17 cellular contexts compared by ENCODE assay signal in genomic region chr3:132596816-132597433, GRCh38. TPM values are rescaled to one million over a fixed set of nuclear protein-coding genes. Genes with fewer than 3 reads are reported as not detected.
DNase-seq lines count a peak whose midpoint lies in the region; ATAC-seq, FAIRE-seq and TF ChIP-seq lines count a peak whose summit lies in the region.
"Had no signal": no experiment of that assay in that cellular context is flagged by ENCODE, and none has a peak within 500 bp of the region (broad histone marks: within the 10 kb centered on the region; RNA-seq: fewer than 3 reads in every experiment).

Gene ACKR4, plus strand, starts transcription at chr3:132597270. Its CDS starts 3,128 bp downstream, at chr3:132600398.

- H3K27me3 Mint-ChIP-seq in activated CD4-positive, alpha-beta T cell treated with anti-CD3 and anti-CD28 coated beads, Interleukin-2, amount 10 ng/mL, durations not matched to agents 24 days and 14 days, result no peaks in the 10 kb centered on the region
- H3K27me3 Mint-ChIP-seq: type B pancreatic cell had no signal

- FAIRE-seq in GM12878 (lab: Jason Lieb, UNC) (no peak), keratinocyte (lab: Jason Lieb, UNC) (no peak)
- FAIRE-seq: endometrium, GM12891 had no signal

- in situ Hi-C loops in GM12878 (cut with MboI), result no loop called here

- H3K27me3 ChIP-seq in GM12878 (replicated peaks in 1 of 2; ENCODE audit: control insufficient read depth in 2 of 2, insufficient read depth in 2 of 2, low read length in 1 of 2) (no peaks in the 10 kb centered on the region), keratinocyte (ENCODE audit: control insufficient read depth, extremely low read depth, insufficient read depth, low read length) (no peaks in the 10 kb centered on the region), suprapubic skin (no peaks in the 10 kb centered on the region)
- H3K27me3 ChIP-seq: brain microvascular endothelial cell had no signal

- BruUV-seq in GM12878 (replicated peaks; lab: Mats Ljungman, UMichigan), result no TSS peak

- peak within 1 kb of the TSS; percentile 5 for H3K27ac Mint-ChIP-seq in activated CD4-positive, alpha-beta T cell treated with anti-CD3 and anti-CD28 coated beads, Interleukin-2, amount 10 ng/mL, durations not matched to agents 24 days and 14 days
- H3K27ac Mint-ChIP-seq: type B pancreatic cell had no signal

- TF ChIP-seq RAD21 in GM12878 (IDR thresholded peaks at IDR 0.05; ENCODE audit: insufficient read depth, low read depth, low read length), result no peak

- H3K9me1 ChIP-seq in keratinocyte (ENCODE audit: control insufficient read depth, extremely low read depth, insufficient read depth, low read length), result no peaks in the 10 kb centered on the region

- H3K4me3 ChIP-seq in GM12878 (no peak within 1 kb of the TSS), keratinocyte (ENCODE audit: control insufficient read depth in 2 of 3, extremely low read depth in 1 of 3, insufficient read depth in 2 of 3, low read depth in 1 of 3, low read length in 3 of 3) (peak within 1 kb of the TSS in 2 of 3 experiments; percentile 43 to 63), suprapubic skin (peak within 1 kb of the TSS; percentile 14)

- intact Hi-C loops in activated CD4-positive, alpha-beta T cell treated with anti-CD3 and anti-CD28 coated beads, Interleukin-2, amount 10 ng/mL, durations not matched to agents 24 days and 14 days (cut with micrococcal nuclease), result no loop called here
- intact Hi-C loops in GM12878 (cut with micrococcal nuclease; ENCODE audit: unreplicated experiment), result no loop called here

- DNase-seq in activated CD4-positive, alpha-beta T cell treated with anti-CD3 and anti-CD28 coated beads, Interleukin-2, amount 10 ng/mL, durations not matched to agents 24 days and 14 days, result no peak
- DNase-seq in activated CD4-positive, alpha-beta T cell treated with anti-CD3 and anti-CD28 coated beads, Interleukin-2, amount 50 U/mL, for 4 hours, result no peak
- DNase-seq in GM12878 (ENCODE audit: low read depth, low spot score) (no peak), keratinocyte (ENCODE audit: low read depth, low spot score) (no peak), suprapubic skin (ENCODE audit: low spot score in 2 of 2) (no peak), COR-L47 (lab: John Stamatoyannopoulos, UW) (no peak)
- DNase-seq: 8988T; activated CD4-positive, CD25-positive, alpha-beta regulatory T cell treated with anti-CD3 and anti-CD28 coated beads, Interleukin-2, amount 50 U/mL, for 72 hours; activated T-cell treated with anti-CD3 and anti-CD28 coated beads, Interleukin-2, amount 50 U/mL, for 48 hours; brain microvascular endothelial cell; DMS 273 treated with DMSO at 0.1 percent for 48 hours; NCI-H146 had no signal

- no peak within 1 kb of the TSS for H3K4me3 Mint-ChIP-seq in activated CD4-positive, alpha-beta T cell treated with anti-CD3 and anti-CD28 coated beads, Interleukin-2, amount 10 ng/mL, durations not matched to agents 24 days and 14 days
- H3K4me3 Mint-ChIP-seq: type B pancreatic cell had no signal

- dilution Hi-C loops in keratinocyte (cut with MboI; ENCODE audit: extremely low pct_ligation_motif_present, low sequenced_read_pairs), result no loop called here

- H3K36me3 ChIP-seq in GM12878 (ENCODE audit: control insufficient read depth in 2 of 2, insufficient read depth in 2 of 2, low read length in 1 of 2) (peaks cover 0 to 3% of the 10 kb centered on the region in 2 experiments; a peak in 1 of 4 replicates), keratinocyte (ENCODE audit: control insufficient read depth in 2 of 2, extremely low read depth in 1 of 2, insufficient read depth in 2 of 2, low read length in 2 of 2) (no peaks in the 10 kb centered on the region), suprapubic skin (no peaks in the 10 kb centered on the region)
- H3K36me3 ChIP-seq: brain microvascular endothelial cell had no signal

- POLR2A ChIA-PET in GM12878 (lab: Charles Lee), result no interaction called here

- H3K27ac ChIP-seq in GM12878 (ENCODE audit: control insufficient read depth, insufficient read depth), result no peak within 1 kb of the TSS
- H3K27ac ChIP-seq in keratinocyte (ENCODE audit: control insufficient read depth, insufficient read depth, low read length), result peak within 1 kb of the TSS; percentile 13
- H3K27ac ChIP-seq in suprapubic skin, result no peak within 1 kb of the TSS
- H3K27ac ChIP-seq: brain microvascular endothelial cell had no signal

- CTCF ChIA-PET in GM12878 (lab: Yijun Ruan, JAX), result interaction anchor here (0.9 kb wide), 1 partner anchor 45 kb away, joined by 3 read pairs; no protein-coding TSS in a partner anchor

- peaks cover 8% of the 10 kb centered on the region for H3K4me1 Mint-ChIP-seq in activated CD4-positive, alpha-beta T cell treated with anti-CD3 and anti-CD28 coated beads, Interleukin-2, amount 10 ng/mL, durations not matched to agents 24 days and 14 days

- H3K4me1 ChIP-seq in GM12878 (ENCODE audit: control insufficient read depth, insufficient read depth, low read length) (no peaks in the 10 kb centered on the region), keratinocyte (ENCODE audit: control insufficient read depth, extremely low read depth, insufficient read depth, low read length) (peaks cover 30% of the 10 kb centered on the region), suprapubic skin (peaks cover 24% of the 10 kb centered on the region)

- RAD21 ChIA-PET in GM12878 (lab: Charles Lee; ENCODE audit: unreplicated experiment), result interaction anchor here (0.8 kb wide), 1 partner anchor 27 kb away, joined by 3 read pairs; no protein-coding TSS in a partner anchor

- no peak within 1 kb of the TSS for H3K4me2 ChIP-seq in GM12878 (ENCODE audit: control insufficient read depth, insufficient read depth)
- peak within 1 kb of the TSS; percentile 83 for H3K4me2 ChIP-seq in keratinocyte (ENCODE audit: control insufficient read depth, extremely low read depth, insufficient read depth, low read depth, low read length)

- no peak within 1 kb of the TSS; the same call in 1 of the 2 replicates for H2AFZ ChIP-seq in GM12878 (ENCODE audit: control insufficient read depth, low read depth, low read length)
- peak within 1 kb of the TSS; percentile 55 for H2AFZ ChIP-seq in keratinocyte (ENCODE audit: control insufficient read depth, low read length)

- TF ChIP-seq CTCF in GM12878 (IDR thresholded peaks at IDR 0.05 in 2 of 3, conservative IDR thresholded peaks at IDR 0.05 in 1 of 3; ENCODE audit: control insufficient read depth in 2 of 3, extremely low read depth in 1 of 3, insufficient read depth in 1 of 3, low read depth in 3 of 3, low read length in 3 of 3) (no peak), keratinocyte (optimal IDR thresholded peaks at IDR 0.05 in 1 of 3, IDR thresholded peaks at IDR 0.05 in 1 of 3, conservative IDR thresholded peaks at IDR 0.05 in 1 of 3; ENCODE audit: extremely low read depth in 1 of 3, insufficient read depth in 2 of 3, low read length in 3 of 3) (no peak), suprapubic skin (IDR thresholded peaks at IDR 0.05) (no peak)

- H3K9me3 Mint-ChIP-seq in activated CD4-positive, alpha-beta T cell treated with anti-CD3 and anti-CD28 coated beads, Interleukin-2, amount 10 ng/mL, durations not matched to agents 24 days and 14 days, result peaks cover 4% of the 10 kb centered on the region
- H3K9me3 Mint-ChIP-seq: type B pancreatic cell had no signal

- H3K9ac ChIP-seq in GM12878 (ENCODE audit: control insufficient read depth, insufficient read depth, low read length), result no peak within 1 kb of the TSS
- peak within 1 kb of the TSS; percentile 46 for H3K9ac ChIP-seq in keratinocyte (ENCODE audit: control insufficient read depth, extremely low read depth, insufficient read depth, low read length)

- H3K9me3 ChIP-seq in GM12878 (replicated peaks; ENCODE audit: control insufficient read depth, insufficient read depth, low read length) (no peaks in the 10 kb centered on the region), keratinocyte (ENCODE audit: control insufficient read depth, low read depth, low read length) (no peaks in the 10 kb centered on the region), suprapubic skin (no peaks in the 10 kb centered on the region)

- H4K20me1 ChIP-seq in GM12878 (ENCODE audit: control insufficient read depth, insufficient read depth), result no peaks in the 10 kb centered on the region
- no peaks in the 10 kb centered on the region for H4K20me1 ChIP-seq in keratinocyte (ENCODE audit: control insufficient read depth, extremely low read depth, insufficient read depth, low read length)

- H3K79me2 ChIP-seq in GM12878 (ENCODE audit: control insufficient read depth, insufficient read depth, low read length) (no peaks in the 10 kb centered on the region), keratinocyte (ENCODE audit: control insufficient read depth, insufficient read depth, low read length) (no peaks in the 10 kb centered on the region)

- peak; percentile 41; the same call in 2 of the 3 replicates for ATAC-seq in GM12878
- no peak for ATAC-seq in GM19035 (IDR thresholded peaks at IDR 0.05; ENCODE audit: unreplicated experiment)
- no peak for ATAC-seq in GM19452 (IDR thresholded peaks at IDR 0.05; ENCODE audit: unreplicated experiment)

- 100% methylated on average over 2 of the region's 2 CpGs for WGBS in GM12878 (ENCODE audit: insufficient coverage, insufficient replicate concordance, low lambda C conversion rate, missing lambda C conversion rate)
- WGBS in suprapubic skin, result 20% methylated on average over 2 of the region's 2 CpGs

- TF ChIP-seq EP300 in GM12878 (IDR thresholded peaks at IDR 0.05; ENCODE audit: borderline replicate concordance in 1 of 2, control insufficient read depth in 1 of 2, low read depth in 2 of 2, low read length in 2 of 2) (no peak), suprapubic skin (IDR thresholded peaks at IDR 0.05) (no peak)

- SMC1A ChIA-PET in GM12878 (lab: Charles Lee; ENCODE audit: uncharacterized antibody, unreplicated experiment), result interaction anchor here (1.6 kb wide), 2 partner anchors 46 to 49 kb away, joined by 3 to 6 read pairs; no protein-coding TSS in a partner anchor

- TF ChIP-seq POLR2A in GM12878 (IDR thresholded peaks at IDR 0.05; ENCODE audit: low read depth, low read length) (no peak), suprapubic skin (IDR thresholded peaks at IDR 0.05) (no peak)

- H3K36me3 Mint-ChIP-seq in activated CD4-positive, alpha-beta T cell treated with anti-CD3 and anti-CD28 coated beads, Interleukin-2, amount 10 ng/mL, durations not matched to agents 24 days and 14 days (ENCODE audit: low read depth), result peaks cover 18% of the 10 kb centered on the region

RNA-seq across cellular contexts. Expression of gene ACKR4, which starts in this region (rescaled TPM):
- 0.26 and 0.58 TPM in 2 replicates for total RNA-seq in activated CD4-positive, alpha-beta T cell treated with anti-CD3 and anti-CD28 coated beads, Interleukin-2, amount 10 ng/mL, durations not matched to agents 24 days and 14 days
- 0.24 and 0.58 TPM in 2 replicates for total RNA-seq in GM12878 (2013; cell fraction: nucleolus; rRNA removed)
- 0.06 and 0.16 TPM in 2 replicates for total RNA-seq in GM12878 (2014; rRNA removed)
- total RNA-seq in GM12878 (2014; rRNA removed; fragmentation: Illumina TruSeq; extraction: Trizol), result 0.18 and 0.27 TPM in 2 replicates
- total RNA-seq in GM12878 (2021), result 0.10 TPM in 1 of 2 replicates, not detected in the other
- polyA plus RNA-seq in GM12878 (2011; ENCODE audit: low read depth), result 0.68 TPM
- 0.06 and 0.07 TPM in 2 replicates for polyA plus RNA-seq in GM12878 (2011; rRNA removed)
- not detected in 2 replicates for polyA plus RNA-seq in GM12878 (2011; cell fraction: cytosol; rRNA removed)
- 0.25 TPM in 2 replicates for polyA plus RNA-seq in GM12878 (2011; cell fraction: nucleus; rRNA removed)
- 0.28 and 0.46 TPM in 2 replicates for polyA plus RNA-seq in GM12878 (2012)
- polyA plus RNA-seq in GM12878 (2014; fragmentation: Illumina TruSeq; extraction: Trizol), result 0.21 and 0.27 TPM in 2 replicates
- polyA plus RNA-seq in GM12878 (2014; fragmentation: Nextera tagmentation; extraction: Ambion mirVana), result under 1 TPM; 0.15 to 0.18 TPM
- 0.22 and 0.40 TPM in 2 replicates for polyA plus RNA-seq in GM12878 (2014; rRNA removed)
- under 1 TPM; 0.06 to 0.08 TPM for polyA plus RNA-seq in GM12878 (2016; fragmentation: Nextera tagmentation; extraction: Ambion mirVana)
- polyA minus RNA-seq in GM12878 (2011; rRNA and poly(A)+ RNA removed), result not detected in 2 replicates
- polyA minus RNA-seq in GM12878 (2011; cell fraction: cytosol; rRNA and poly(A)+ RNA removed), result not detected in 2 replicates
- not detected in 2 replicates for polyA minus RNA-seq in GM12878 (2011; cell fraction: nucleus; rRNA and poly(A)+ RNA removed)
- polyA plus RNA-seq in keratinocyte, result 0.14 to 0.67 TPM (median 0.57 TPM) in 3 replicates
- polyA plus RNA-seq in keratinocyte (2011; ENCODE audit: low read depth), result 0.31 TPM
- polyA plus RNA-seq in keratinocyte (2011; cell fraction: cytosol; rRNA removed), result 0.06 and 0.11 TPM in 2 replicates
- 0.08 and 0.29 TPM in 2 replicates for polyA plus RNA-seq in keratinocyte (2011; cell fraction: nucleus; rRNA removed)
- 0.50 and 0.59 TPM in 2 replicates for polyA plus RNA-seq in keratinocyte (2012; ENCODE audit: low replicate concordance)
- polyA minus RNA-seq in keratinocyte, result 0.16 to 0.32 TPM in 2 of 3 replicates, not detected in the other
- not detected for polyA minus RNA-seq in keratinocyte (2011; cell fraction: cytosol; rRNA and poly(A)+ RNA removed)
- 0.47 TPM in 1 of 2 replicates, not detected in the other for polyA minus RNA-seq in keratinocyte (2011; cell fraction: nucleus; rRNA and poly(A)+ RNA removed)
- total RNA-seq in suprapubic skin, result 1 to 10 TPM; 1.8 to 8.9 (median 2.6) TPM

Comparison
In these comparisons a context has a peak if more than half of its experiments do, and no peak if none do; other contexts are left out.
1. Peak in ATAC-seq in GM12878; RNA of the gene not detected or under 1 TPM.